Comparison of ENCODE assay signal across 1 cellular context in the genomic region with DNA sequence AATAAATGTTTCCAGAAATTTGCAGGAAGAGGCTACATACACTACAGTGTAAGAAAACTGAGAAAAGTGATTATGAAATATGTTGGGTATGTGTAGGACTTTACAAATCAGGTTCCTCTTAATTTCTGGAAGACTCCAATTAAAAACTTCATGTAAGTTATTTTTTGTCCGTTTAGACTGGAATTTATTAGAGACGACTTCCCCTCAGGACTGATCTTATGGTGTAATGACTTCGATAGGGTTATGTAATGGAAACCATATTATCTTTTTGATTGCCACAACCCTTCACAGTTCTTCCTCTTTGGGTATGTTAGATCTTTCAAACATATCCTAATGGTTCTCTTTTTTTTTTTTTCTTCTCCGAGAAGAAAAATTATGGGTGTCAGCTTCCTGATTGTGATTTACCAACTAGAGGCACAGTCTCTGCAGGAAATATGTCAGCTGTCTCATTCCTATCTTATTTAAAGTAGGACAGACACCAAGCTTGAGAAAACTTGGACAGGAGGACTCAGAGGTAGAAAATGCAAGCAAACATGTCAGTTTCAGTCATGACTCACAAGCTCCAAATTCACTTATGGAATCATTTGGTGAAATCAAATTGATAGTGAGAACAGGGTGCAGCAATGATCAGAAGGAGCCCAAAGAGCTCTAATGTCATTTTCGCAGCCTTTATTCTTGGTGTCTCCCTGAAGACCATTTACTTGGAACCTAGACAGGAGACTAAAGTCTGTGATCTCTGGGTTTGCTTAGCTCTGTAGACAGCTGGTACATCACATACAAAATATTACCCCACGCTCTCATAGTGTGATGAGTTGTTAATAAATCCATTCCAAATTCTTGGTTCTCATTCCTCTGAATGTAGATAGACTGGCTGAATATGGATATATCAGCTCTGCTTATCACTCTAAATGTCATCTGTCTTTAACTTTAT.
A peak's percentile ranks its signal among the peaks of the same experiment; 100 is the strongest.
TF ChIP-seq lines count a peak whose summit lies in the region.

No MANE protein-coding gene starts in this region.

TF ChIP-seq in K562, 482 proteins besides CTCF, POLR2A, EP300 and RAD21 (continued from another document):
- TF ChIP-seq FUS (optimal IDR thresholded peaks at IDR 0.05; ENCODE audit: low read depth, low read length) = no peak
- TF ChIP-seq CXXC5 (CRISPR knock-in tag; IDR thresholded peaks at IDR 0.05) = no peak
- no peak for TF ChIP-seq SIRT6 (IDR thresholded peaks at IDR 0.05; ENCODE audit: low read depth, low read length)
- peak; percentile 52 for TF ChIP-seq CEBPB (tag; IDR thresholded peaks at IDR 0.05)
- TF ChIP-seq, protein P1, sequence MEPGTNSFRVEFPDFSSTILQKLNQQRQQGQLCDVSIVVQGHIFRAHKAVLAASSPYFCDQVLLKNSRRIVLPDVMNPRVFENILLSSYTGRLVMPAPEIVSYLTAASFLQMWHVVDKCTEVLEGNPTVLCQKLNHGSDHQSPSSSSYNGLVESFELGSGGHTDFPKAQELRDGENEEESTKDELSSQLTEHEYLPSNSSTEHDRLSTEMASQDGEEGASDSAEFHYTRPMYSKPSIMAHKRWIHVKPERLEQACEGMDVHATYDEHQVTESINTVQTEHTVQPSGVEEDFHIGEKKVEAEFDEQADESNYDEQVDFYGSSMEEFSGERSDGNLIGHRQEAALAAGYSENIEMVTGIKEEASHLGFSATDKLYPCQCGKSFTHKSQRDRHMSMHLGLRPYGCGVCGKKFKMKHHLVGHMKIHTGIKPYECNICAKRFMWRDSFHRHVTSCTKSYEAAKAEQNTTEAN (CRISPR knock-in tag; IDR thresholded peaks at IDR 0.05) = no peak
- TF ChIP-seq, protein P2, sequence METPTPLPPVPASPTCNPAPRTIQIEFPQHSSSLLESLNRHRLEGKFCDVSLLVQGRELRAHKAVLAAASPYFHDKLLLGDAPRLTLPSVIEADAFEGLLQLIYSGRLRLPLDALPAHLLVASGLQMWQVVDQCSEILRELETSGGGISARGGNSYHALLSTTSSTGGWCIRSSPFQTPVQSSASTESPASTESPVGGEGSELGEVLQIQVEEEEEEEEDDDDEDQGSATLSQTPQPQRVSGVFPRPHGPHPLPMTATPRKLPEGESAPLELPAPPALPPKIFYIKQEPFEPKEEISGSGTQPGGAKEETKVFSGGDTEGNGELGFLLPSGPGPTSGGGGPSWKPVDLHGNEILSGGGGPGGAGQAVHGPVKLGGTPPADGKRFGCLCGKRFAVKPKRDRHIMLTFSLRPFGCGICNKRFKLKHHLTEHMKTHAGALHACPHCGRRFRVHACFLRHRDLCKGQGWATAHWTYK (CRISPR knock-in tag; IDR thresholded peaks at IDR 0.05) = no peak
- no peak for TF ChIP-seq CEBPG (CRISPR knock-in tag; IDR thresholded peaks at IDR 0.05)
- peak; percentile 51 to 58 for TF ChIP-seq CEBPG (tag; conservative IDR thresholded peaks at IDR 0.05 in 1 of 2, IDR thresholded peaks at IDR 0.05 in 1 of 2)
- TF ChIP-seq EHMT2 (IDR thresholded peaks at IDR 0.05) = no peak
- no peak for TF ChIP-seq KAT7 (CRISPR knock-in tag; IDR thresholded peaks at IDR 0.05; ENCODE audit: borderline replicate concordance)
- no peak for TF ChIP-seq NCOA4 (IDR thresholded peaks at IDR 0.05; ENCODE audit: partially characterized antibody)
- no peak for TF ChIP-seq ZNF717 (CRISPR knock-in tag; IDR thresholded peaks at IDR 0.05)
- TF ChIP-seq CCAR2 (IDR thresholded peaks at IDR 0.05; ENCODE audit: low read depth, low read length) = no peak
- no peak for TF ChIP-seq SMARCB1 (IDR thresholded peaks at IDR 0.05; ENCODE audit: insufficient read length, low read depth)
- TF ChIP-seq ZBTB40 (IDR thresholded peaks at IDR 0.05) = no peak
- no peak for TF ChIP-seq ZBTB40 (CRISPR knock-in tag; IDR thresholded peaks at IDR 0.05)
- TF ChIP-seq, protein P3, sequence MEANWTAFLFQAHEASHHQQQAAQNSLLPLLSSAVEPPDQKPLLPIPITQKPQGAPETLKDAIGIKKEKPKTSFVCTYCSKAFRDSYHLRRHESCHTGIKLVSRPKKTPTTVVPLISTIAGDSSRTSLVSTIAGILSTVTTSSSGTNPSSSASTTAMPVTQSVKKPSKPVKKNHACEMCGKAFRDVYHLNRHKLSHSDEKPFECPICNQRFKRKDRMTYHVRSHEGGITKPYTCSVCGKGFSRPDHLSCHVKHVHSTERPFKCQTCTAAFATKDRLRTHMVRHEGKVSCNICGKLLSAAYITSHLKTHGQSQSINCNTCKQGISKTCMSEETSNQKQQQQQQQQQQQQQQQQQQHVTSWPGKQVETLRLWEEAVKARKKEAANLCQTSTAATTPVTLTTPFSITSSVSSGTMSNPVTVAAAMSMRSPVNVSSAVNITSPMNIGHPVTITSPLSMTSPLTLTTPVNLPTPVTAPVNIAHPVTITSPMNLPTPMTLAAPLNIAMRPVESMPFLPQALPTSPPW (CRISPR knock-in tag; IDR thresholded peaks at IDR 0.05) = no peak
- no peak for TF ChIP-seq C11orf30 (IDR thresholded peaks at IDR 0.05; ENCODE audit: low read depth)
